24 cellular contexts compared by ENCODE assay signal in genomic region chr2:190569994-190570755, GRCh38. TPM values are rescaled to one million over a fixed set of nuclear protein-coding genes. Genes with fewer than 3 reads are reported as not detected.
DNase-seq lines count a peak whose midpoint lies in the region; ATAC-seq and TF ChIP-seq lines count a peak whose summit lies in the region.
"Had no signal": no experiment of that assay in that cellular context is flagged by ENCODE, and none has a peak within 500 bp of the region (broad histone marks: within the 10 kb centered on the region; RNA-seq: fewer than 3 reads in every experiment).

No MANE protein-coding gene starts in this region.

- CTCF ChIA-PET in MCF 10A (lab: Yijun Ruan, JAX), result interaction anchor here (0.6 kb wide), 2 partner anchors 102 to 312 kb away, joined by 3 read pairs; no protein-coding TSS in a partner anchor

- H3K4me3 Mint-ChIP-seq in MCF 10A (ENCODE audit: unreplicated experiment), result peak overlapping the region; percentile 12
- H3K4me3 Mint-ChIP-seq in stimulated activated effector memory CD8-positive, alpha-beta T cell treated with anti-CD3 and anti-CD28 coated beads, Interleukin-12 subunit alpha, Interleukin-12 subunit beta, amount 100 ng/mL, for 72 hours, result no peak overlapping the region
- H3K4me3 Mint-ChIP-seq: CD8-positive, alpha-beta memory T cell had no signal

- ATAC-seq in RWPE2 (ENCODE audit: low read depth), result no peak
- ATAC-seq in stimulated activated effector memory CD8-positive, alpha-beta T cell treated with anti-CD3 and anti-CD28 coated beads, Interleukin-12 subunit alpha, Interleukin-12 subunit beta, amount 100 ng/mL, for 72 hours, result peak; percentile 62
- no peak for ATAC-seq in GM18861 (IDR thresholded peaks at IDR 0.05; ENCODE audit: unreplicated experiment)
- no peak for ATAC-seq in GM19035 (IDR thresholded peaks at IDR 0.05; ENCODE audit: unreplicated experiment)

- H3K9me3 ChIP-seq in breast epithelium, result peaks cover 0 to 8% of the 10 kb centered on the region in 2 donors
- H3K9me3 ChIP-seq in RWPE2 (ENCODE audit: severe bottlenecking), result peaks cover 3% of the 10 kb centered on the region

- H3K36me3 Mint-ChIP-seq in MCF 10A (ENCODE audit: insufficient read depth, unreplicated experiment), result no peaks in the 10 kb centered on the region
- no peaks in the 10 kb centered on the region for H3K36me3 Mint-ChIP-seq in stimulated activated effector memory CD8-positive, alpha-beta T cell treated with anti-CD3 and anti-CD28 coated beads, Interleukin-12 subunit alpha, Interleukin-12 subunit beta, amount 100 ng/mL, for 72 hours

- TF ChIP-seq CTCF in MCF 10A (IDR thresholded peaks at IDR 0.05; ENCODE audit: unreplicated experiment), result no peak
- TF ChIP-seq CTCF in breast epithelium (IDR thresholded peaks at IDR 0.05), result no peak
- no peak for TF ChIP-seq CTCF in RWPE2 (IDR thresholded peaks at IDR 0.05; ENCODE audit: poor library complexity, severe bottlenecking)
- TF ChIP-seq CTCF in epithelial cell of esophagus (IDR thresholded peaks at IDR 0.05; ENCODE audit: insufficient read depth, low read depth, low read length, missing control alignments), result no peak

- no peaks in the 10 kb centered on the region for H3K27me3 Mint-ChIP-seq in MCF 10A (ENCODE audit: insufficient read depth, unreplicated experiment)
- H3K27me3 Mint-ChIP-seq: CD8-positive, alpha-beta memory T cell had no signal

- POLR2A ChIA-PET in MCF 10A (lab: Yijun Ruan, JAX), result interaction anchor here (0.6 to 18.0 kb wide), 19 partner anchors 8 to 196 kb away, joined by 3 to 227 read pairs (median 5); no protein-coding TSS in a partner anchor

- DNase-seq in MCF 10A (ENCODE audit: unreplicated experiment) (peak; percentile 57), breast epithelium (ENCODE audit: low spot score in 2 of 2) (no peak), RWPE2 (ENCODE audit: low spot score) (no peak), epithelial cell of esophagus (ENCODE audit: low read depth) (peak; percentile 35), Ammon's horn (ENCODE audit: low spot score) (no peak)
- DNase-seq in stimulated activated effector memory CD8-positive, alpha-beta T cell treated with anti-CD3 and anti-CD28 coated beads, Interleukin-12 subunit alpha, Interleukin-12 subunit beta, amount 100 ng/mL, for 72 hours (ENCODE audit: low spot score in 2 of 2), result no peak
- DNase-seq: AML-193; Calu3; CD8-positive, alpha-beta memory T cell; DMS53; GDM1; GM23248; HCEC 1CT; NCI-H1105; NCI-H2029 treated with DMSO at 0.1 percent for 48 hours; NCI-H345; NCI-H524; NCI-H774; SHP77 treated with DMSO at 0.1 percent for 48 hours had no signal

- H3K9me3 Mint-ChIP-seq in MCF 10A (ENCODE audit: unreplicated experiment), result peaks cover 19% of the 10 kb centered on the region
- H3K9me3 Mint-ChIP-seq in stimulated activated effector memory CD8-positive, alpha-beta T cell treated with anti-CD3 and anti-CD28 coated beads, Interleukin-12 subunit alpha, Interleukin-12 subunit beta, amount 100 ng/mL, for 72 hours, result peaks cover 16% of the 10 kb centered on the region

- H3K4me1 ChIP-seq in breast epithelium, result no peaks in the 10 kb centered on the region
- peaks cover 41% of the 10 kb centered on the region for H3K4me1 ChIP-seq in RWPE2 (ENCODE audit: insufficient read depth, poor library complexity, severe bottlenecking)

- no peaks in the 10 kb centered on the region for H3K27me3 ChIP-seq in breast epithelium
- no peaks in the 10 kb centered on the region for H3K27me3 ChIP-seq in RWPE2 (ENCODE audit: insufficient read depth, poor library complexity, severe bottlenecking)

- H3K4me3 ChIP-seq in breast epithelium (no peak overlapping the region), RWPE2 (ENCODE audit: severe bottlenecking) (no peak overlapping the region), epithelial cell of esophagus (ENCODE audit: low read length) (no peak overlapping the region)
- H3K4me3 ChIP-seq: GM23248, SK-N-MC had no signal

- peak overlapping the region; percentile 77 for H3K27ac Mint-ChIP-seq in MCF 10A (ENCODE audit: low read depth, unreplicated experiment)
- no peak overlapping the region for H3K27ac Mint-ChIP-seq in stimulated activated effector memory CD8-positive, alpha-beta T cell treated with anti-CD3 and anti-CD28 coated beads, Interleukin-12 subunit alpha, Interleukin-12 subunit beta, amount 100 ng/mL, for 72 hours
- H3K27ac Mint-ChIP-seq: CD8-positive, alpha-beta memory T cell had no signal

- H3K36me3 ChIP-seq in breast epithelium (no peaks in the 10 kb centered on the region), RWPE2 (ENCODE audit: low read depth) (no peaks in the 10 kb centered on the region; the same call in 1 of the 2 replicates)

- no peak for TF ChIP-seq POLR2A in breast epithelium (IDR thresholded peaks at IDR 0.05)

- BruUV-seq in MCF 10A (replicated peaks; lab: Mats Ljungman, UMichigan), result no TSS peak

- peak overlapping the region in 1 of 2 donors; percentile 64 for H3K27ac ChIP-seq in breast epithelium
- H3K27ac ChIP-seq in RWPE2 (ENCODE audit: poor library complexity, severe bottlenecking), result peak overlapping the region; percentile 86
- H3K27ac ChIP-seq: C4-2B, GM23248, KMS-11, SK-N-MC had no signal

- intact Hi-C loops in MCF 10A (cut with micrococcal nuclease), result no loop called here
- intact Hi-C loops in breast epithelium (cut with DNase I; ENCODE audit: low total_unique reads), result no loop called here

- peaks cover 48% of the 10 kb centered on the region for H3K4me1 Mint-ChIP-seq in MCF 10A (ENCODE audit: insufficient read depth, unreplicated experiment)
- H3K4me1 Mint-ChIP-seq in stimulated activated effector memory CD8-positive, alpha-beta T cell treated with anti-CD3 and anti-CD28 coated beads, Interleukin-12 subunit alpha, Interleukin-12 subunit beta, amount 100 ng/mL, for 72 hours, result peaks cover 11% of the 10 kb centered on the region

RNA-seq across cellular contexts. Expression of gene NEMP2, which starts 35.7 kb away (rescaled TPM):
- total RNA-seq in MCF 10A (2022), result 34.2 and 46.0 TPM in 2 replicates
- total RNA-seq in breast epithelium, result 1 to 10 TPM; 4.5 to 6.6 (median 5.2) TPM

Comparison
In these comparisons a context has a peak if more than half of its experiments do, and no peak if none do; other contexts are left out.
1. DNase-seq: peak in MCF 10A (single experiment) and epithelial cell of esophagus (single experiment); none in breast epithelium (0 of 2), RWPE2 (single experiment), stimulated activated effector memory CD8-positive, alpha-beta T cell treated with anti-CD3 and anti-CD28 coated beads, Interleukin-12 subunit alpha, Interleukin-12 subunit beta, amount 100 ng/mL, for 72 hours (0 of 2) and Ammon's horn (single experiment).